8 cellular contexts compared by ENCODE assay signal in genomic region chr5:180208435-180209081, GRCh38. TPM values are rescaled to one million over a fixed set of nuclear protein-coding genes. Genes with fewer than 3 reads are reported as not detected.
DNase-seq lines count a peak whose midpoint lies in the region; ATAC-seq and TF ChIP-seq lines count a peak whose summit lies in the region.

No MANE protein-coding gene starts in this region.

- H3K27ac Mint-ChIP-seq in brain: peak overlapping the region in 3 of 5 experiments; percentile 19 to 76 (median 47)

- peak overlapping the region; percentile 4; the same call in 1 of the 2 replicates for H3K4me3 ChIP-seq in AG09309 (ENCODE audit: control insufficient read depth, low read depth, low read length)
- H3K4me3 ChIP-seq in KMS-11 (IDR thresholded peaks at IDR 0.05; ENCODE audit: insufficient read depth, low read depth, low read length): no peak overlapping the region
- peak overlapping the region in 2 of 3 donors; percentile 33 to 65 for H3K4me3 ChIP-seq in liver (ENCODE audit: low read depth in 1 of 3, low read length in 3 of 3)
- peak overlapping the region; percentile 16 for H3K4me3 ChIP-seq in upper lobe of right lung
- H3K4me3 ChIP-seq in uterus: peak overlapping the region in 1 of 2 donors; percentile 20

- peaks cover 31% of the 10 kb centered on the region for H3K4me1 Mint-ChIP-seq in brain

- intact Hi-C loops in upper lobe of right lung (cut with DNase I) (no loop called here), uterus (cut with DNase I; ENCODE audit: low total_unique reads) (no loop called here)

- H3K27ac ChIP-seq in KMS-11: no peak overlapping the region
- no peak overlapping the region for H3K27ac ChIP-seq in liver (ENCODE audit: low read depth in 1 of 2, low read length in 2 of 2)
- H3K27ac ChIP-seq in upper lobe of right lung: no peak overlapping the region
- no peak overlapping the region for H3K27ac ChIP-seq in uterus

- ATAC-seq in GM18867 (IDR thresholded peaks at IDR 0.05; ENCODE audit: unreplicated experiment) (peak; percentile 15), upper lobe of right lung (peak; percentile 4)

- H3K9me3 Mint-ChIP-seq in brain: peaks cover 0 to 2% (median 0%) of the 10 kb centered on the region in 5 experiments

- peak overlapping the region; percentile 45; the same call in 1 of the 2 replicates for H3K4me2 ChIP-seq in KMS-11

- 5% methylated on average over 65 of the region's 65 CpGs for WGBS in liver

- no peak overlapping the region for H3K9ac ChIP-seq in KMS-11
- H3K9ac ChIP-seq in liver (ENCODE audit: low read depth in 1 of 2, low read length in 2 of 2): no peak overlapping the region

- no peak for TF ChIP-seq RAD21 in liver (IDR thresholded peaks at IDR 0.05)

- H3K27me3 Mint-ChIP-seq in brain: peaks cover 11% of the 10 kb centered on the region

- H3K27me3 ChIP-seq in KMS-11 (ENCODE audit: insufficient read depth, low read depth) (no peaks in the 10 kb centered on the region), liver (ENCODE audit: control insufficient read depth in 4 of 4, insufficient read depth in 4 of 4, low read length in 3 of 4) (no peaks in the 10 kb centered on the region), upper lobe of right lung (peaks cover 31% of the 10 kb centered on the region), uterus (peaks cover 0 to 7% of the 10 kb centered on the region in 2 donors)

- DNase-seq in AG09309 (ENCODE audit: low read depth): no peak
- peak; percentile 62 for DNase-seq in upper lobe of right lung
- no peak for DNase-seq in NCI-H510A treated with DMSO at 0.1 percent for 48 hours (lab: John Stamatoyannopoulos, UW)
- DNase-seq in uterus: no peak

- no peaks in the 10 kb centered on the region for H3K36me3 Mint-ChIP-seq in brain

- H3K36me3 ChIP-seq in KMS-11 (ENCODE audit: insufficient read depth) (no peaks in the 10 kb centered on the region), liver (ENCODE audit: control insufficient read depth in 4 of 4, insufficient read depth in 3 of 4, low read depth in 1 of 4, low read length in 3 of 4) (no peaks in the 10 kb centered on the region), upper lobe of right lung (no peaks in the 10 kb centered on the region), uterus (no peaks in the 10 kb centered on the region)

- H4K20me1 ChIP-seq in KMS-11 (ENCODE audit: insufficient read depth): no peaks in the 10 kb centered on the region

- TF ChIP-seq CTCF in AG09309 (IDR thresholded peaks at IDR 0.05; ENCODE audit: control insufficient read depth, insufficient read depth, low read depth, low read length, missing control alignments) (peak; percentile 6), KMS-11 (conservative IDR thresholded peaks at IDR 0.05; ENCODE audit: low read depth, low read length) (no peak), brain (conservative IDR thresholded peaks at IDR 0.05) (no peak), liver (IDR thresholded peaks at IDR 0.05; ENCODE audit: low read depth, low read length, missing input control) (peak; percentile 9), upper lobe of right lung (IDR thresholded peaks at IDR 0.05) (no peak), uterus (IDR thresholded peaks at IDR 0.05) (no peak)

- H3K79me2 ChIP-seq in KMS-11 (ENCODE audit: insufficient read depth, low read depth): no peaks in the 10 kb centered on the region

- peak overlapping the region; percentile 81 to 87 (median 84) for H3K4me3 Mint-ChIP-seq in brain

- H2AFZ ChIP-seq in KMS-11 (ENCODE audit: low read depth): peak overlapping the region; percentile 26; the same call in 1 of the 2 replicates

- no peaks in the 10 kb centered on the region for H3K9me3 ChIP-seq in liver (ENCODE audit: control insufficient read depth in 4 of 4, low read length in 3 of 4)
- no peaks in the 10 kb centered on the region for H3K9me3 ChIP-seq in upper lobe of right lung
- no peaks in the 10 kb centered on the region for H3K9me3 ChIP-seq in uterus

- H3K4me1 ChIP-seq in KMS-11 (ENCODE audit: low read depth, poor library complexity, severe bottlenecking): no peaks in the 10 kb centered on the region
- H3K4me1 ChIP-seq in liver (ENCODE audit: control insufficient read depth in 4 of 4, insufficient read depth in 4 of 4, low read length in 3 of 4): peaks cover 4 to 8% (median 5%) of the 10 kb centered on the region in 4 donors
- no peaks in the 10 kb centered on the region for H3K4me1 ChIP-seq in upper lobe of right lung
- peaks cover 0 to 4% of the 10 kb centered on the region in 2 donors for H3K4me1 ChIP-seq in uterus

- no peak for TF ChIP-seq POLR2A in uterus (IDR thresholded peaks at IDR 0.05)

TF ChIP-seq in liver, 16 proteins besides CTCF, POLR2A, EP300 and RAD21:
- TF ChIP-seq SP1 (IDR thresholded peaks at IDR 0.05): no peak
- no peak for TF ChIP-seq YY1 (IDR thresholded peaks at IDR 0.05)
- no peak for TF ChIP-seq JUND (IDR thresholded peaks at IDR 0.05)
- no peak for TF ChIP-seq TAF1 (conservative IDR thresholded peaks at IDR 0.05)
- no peak for TF ChIP-seq ATF3 (IDR thresholded peaks at IDR 0.05)
- no peak for TF ChIP-seq MAX (IDR thresholded peaks at IDR 0.05)
- TF ChIP-seq ZBTB33 (IDR thresholded peaks at IDR 0.05): no peak
- no peak for TF ChIP-seq HNF4A (conservative IDR thresholded peaks at IDR 0.05)
- TF ChIP-seq HNF4G (IDR thresholded peaks at IDR 0.05): no peak
- no peak for TF ChIP-seq FOXA1 (IDR thresholded peaks at IDR 0.05)
- no peak for TF ChIP-seq RXRA (IDR thresholded peaks at IDR 0.05)
- TF ChIP-seq EGR1 (IDR thresholded peaks at IDR 0.05; ENCODE audit: low read depth in 2 of 2): no peak
- no peak for TF ChIP-seq REST (IDR thresholded peaks at IDR 0.05)
TF ChIP-seq in liver: peak in this region for 0.

RNA-seq across cellular contexts. Expression of gene RASGEF1C, which starts 0.5 kb away (rescaled TPM):
- polyA plus RNA-seq in brain (ENCODE audit: insufficient read depth, low read depth, low replicate concordance): 3.4 TPM
- total RNA-seq in liver: under 1 TPM in 1 of 2 donors, not detected in 1; 0.09 TPM
- polyA plus RNA-seq in liver: under 1 TPM in 1 of 2 donors, not detected in 1; 0.10 TPM
- total RNA-seq in upper lobe of right lung: not detected
- 1 to 10 TPM in 1 of 4 donors, not detected in 3; 1.2 TPM for total RNA-seq in uterus

Comparison
In these comparisons a context has a peak if more than half of its experiments do, and no peak if none do; other contexts are left out.
1. CTCF ChIP-seq: peak in AG09309 (single experiment) and liver (single experiment); none in KMS-11 (single experiment), brain (0 of 2), upper lobe of right lung (single experiment) and uterus (0 of 4).